Comparison of ENCODE assay signal across 14 cellular contexts in the genomic region with DNA sequence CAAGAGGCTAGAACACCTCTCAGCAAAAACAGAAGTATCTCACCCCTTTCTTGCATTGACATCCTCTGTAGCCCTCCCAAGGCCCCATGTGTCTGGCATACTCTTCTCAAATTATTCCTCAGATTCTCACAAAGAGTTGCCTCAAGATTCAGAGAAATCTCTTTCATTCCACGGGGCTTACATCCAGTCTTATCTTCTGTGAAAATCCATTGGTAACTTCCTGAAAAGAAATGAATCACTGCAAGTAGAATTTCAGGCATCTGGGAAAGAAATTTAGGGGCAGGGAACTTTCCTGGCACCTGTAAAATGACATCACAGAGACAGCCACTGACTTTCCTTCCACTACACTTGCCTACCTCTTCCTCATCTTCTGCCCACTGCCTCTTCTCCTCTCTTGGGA.
A peak's percentile ranks its signal among the peaks of the same experiment; 100 is the strongest.
DNase-seq lines count a peak whose midpoint lies in the region; ATAC-seq lines count a peak whose summit lies in the region.
"Had no signal": no experiment of that assay in that cellular context is flagged by ENCODE, and none has a peak within 500 bp of the region (broad histone marks: within the 10 kb centered on the region; RNA-seq: fewer than 3 reads in every experiment).

No MANE protein-coding gene starts in this region.

- DNase-seq in ELR (ENCODE audit: low read depth) (peak; percentile 36), HT1080 (ENCODE audit: low read depth) (peak; percentile 11), dermis blood vessel endothelial cell (peak; percentile 0), AG20443 (ENCODE audit: low spot score) (no peak)
- DNase-seq: AML-193; CD4-positive, CD25-positive, alpha-beta regulatory T cell; DMS53; GDM1; Karpas-422 had no signal

- no peak for ATAC-seq in HG03095 (IDR thresholded peaks at IDR 0.05; ENCODE audit: unreplicated experiment)
- ATAC-seq in GM19035 (IDR thresholded peaks at IDR 0.05; ENCODE audit: unreplicated experiment): no peak
- ATAC-seq: A549, HCT116, K562 had no signal
